In genomic region chr15:59691194-59691805, GRCh38 we compare ENCODE assay signal across 8 cellular contexts. TPM values are rescaled to one million over a fixed set of nuclear protein-coding genes. Genes with fewer than 3 reads are reported as not detected.
A peak's percentile ranks its signal among the peaks of the same experiment; 100 is the strongest.
DNase-seq lines count a peak whose midpoint lies in the region; ATAC-seq, FAIRE-seq and TF ChIP-seq lines count a peak whose summit lies in the region.

No MANE protein-coding gene starts in this region.

- no peaks in the 10 kb centered on the region for H3K9me2 ChIP-seq in PC-3 (replicated peaks; ENCODE audit: low read length)

- peaks cover 28% of the 10 kb centered on the region for H3K79me2 ChIP-seq in PC-3 (ENCODE audit: low read length)

- H3K9ac ChIP-seq in PC-3 (ENCODE audit: low read length): no peak overlapping the region

- DNase-seq in CD1c-positive myeloid dendritic cell (ENCODE audit: extremely low spot score): peak; percentile 82
- DNase-seq in PC-3: peak; percentile 61
- DNase-seq in amniotic stem cell (lab: John Stamatoyannopoulos, UW): peak; percentile 20
- peak; percentile 25 for DNase-seq in stimulated activated naive CD8-positive, alpha-beta T cell treated with anti-CD3 and anti-CD28 coated beads, Interleukin-15, Interleukin-2, amounts not matched to agents 100 U/mL and 50 U/mL, for 24 hours
- DNase-seq in NCI-H1930 (lab: John Stamatoyannopoulos, UW): no peak

- no peaks in the 10 kb centered on the region for H3K27me3 ChIP-seq in PC-3 (ENCODE audit: low read length)

- no peak overlapping the region for H2AFZ ChIP-seq in PC-3 (ENCODE audit: low read length)

- H3F3A ChIP-seq in PC-3 (ENCODE audit: low read length, unreplicated experiment): no peaks in the 10 kb centered on the region

- H3K4me3 ChIP-seq in HEK293 (ENCODE audit: low read depth, low read length) (no peak overlapping the region), PC-3 (ENCODE audit: low read length) (no peak overlapping the region)

- peak; percentile 93 for FAIRE-seq in islet of Langerhans (lab: Jason Lieb, UNC)

- intact Hi-C loops in PC-3 (cut with micrococcal nuclease): loop anchor here (1.0 to 5.0 kb wide), 3 partner anchors 34 to 635 kb away; no protein-coding TSS in a partner anchor

- H3K4me2 ChIP-seq in PC-3 (ENCODE audit: low read length): no peak overlapping the region

- CTCF ChIA-PET in HEK293 (lab: Yijun Ruan, JAX) (interaction anchor here (0.6 to 6.4 kb wide), 31 partner anchors 9 to 1417 kb away, joined by 3 to 64 read pairs (median 4); partner anchors contain the start of gene FOXB1), PC-3 (lab: Charles Lee) (interaction anchor here (0.6 to 1.5 kb wide), 7 partner anchors 16 to 1985 kb away, joined by 3 to 10 read pairs (median 7); partner anchors contain the start of gene POLR2M)

- POLR2A ChIA-PET in HEK293 (lab: Yijun Ruan, JAX): no interaction called here
- POLR2A ChIA-PET in PC-3 (lab: Charles Lee; ENCODE audit: unreplicated experiment): interaction anchor here (0.6 to 0.7 kb wide), 3 partner anchors 9 to 787 kb away, joined by 3 to 4 read pairs (median 4); no protein-coding TSS in a partner anchor

- peaks cover 0 to 2% of the 10 kb centered on the region in 2 experiments; a peak in 2 of 3 replicates for H3K36me3 ChIP-seq in HEK293 (ENCODE audit: control insufficient read depth in 2 of 2, insufficient read depth in 1 of 2, low read length in 2 of 2)
- H3K36me3 ChIP-seq in PC-3 (ENCODE audit: low read depth, low read length): no peaks in the 10 kb centered on the region

- H3K27ac ChIP-seq in HEK293 (ENCODE audit: extremely low read depth, low read depth, low read length): no peak overlapping the region
- no peak overlapping the region for H3K27ac ChIP-seq in PC-3 (ENCODE audit: low read length)

- TF ChIP-seq CTCF in HEK293 (tag by site-specific recombination; IDR thresholded peaks at IDR 0.05) (no peak), PC-3 (conservative IDR thresholded peaks at IDR 0.05; ENCODE audit: low read depth, low read length) (peak; percentile 68)

- no peak for ATAC-seq in PC-3
- ATAC-seq in stimulated activated naive CD8-positive, alpha-beta T cell treated with anti-CD3 and anti-CD28 coated beads, Interleukin-15, Interleukin-2, amounts not matched to agents 100 U/mL and 50 U/mL, for 24 hours: no peak
- no peak for ATAC-seq in HG02571 (IDR thresholded peaks at IDR 0.05; ENCODE audit: unreplicated experiment)

- H4K20me1 ChIP-seq in PC-3 (ENCODE audit: low read length): peaks cover 20% of the 10 kb centered on the region

- H3K4me1 ChIP-seq in HEK293 (ENCODE audit: control insufficient read depth, insufficient read depth, low read length) (no peaks in the 10 kb centered on the region), PC-3 (ENCODE audit: insufficient read depth, low read length) (peaks cover 12% of the 10 kb centered on the region)

- H3K9me3 ChIP-seq in HEK293 (ENCODE audit: control insufficient read depth, insufficient read depth, low read depth, low read length) (no peaks in the 10 kb centered on the region), PC-3 (ENCODE audit: low read length) (no peaks in the 10 kb centered on the region)

- BruUV-seq in PC-3 (replicated peaks; lab: Mats Ljungman, UMichigan): no TSS peak

TF ChIP-seq in HEK293, 187 proteins besides CTCF, POLR2A, EP300 and RAD21:
- TF ChIP-seq ZNF664 (tag by site-specific recombination; IDR thresholded peaks at IDR 0.05) (peak; percentile 76; the same call in 1 of the 2 replicates), ZSCAN30 (tag by site-specific recombination; IDR thresholded peaks at IDR 0.05) (no peak), ZNF654 (tag by site-specific recombination; IDR thresholded peaks at IDR 0.05; ENCODE audit: low read depth) (peak; percentile 74), GLI2 (tag by site-specific recombination; IDR thresholded peaks at IDR 0.05; ENCODE audit: borderline replicate concordance, low read depth) (no peak), ZNF701 (tag by site-specific recombination; IDR thresholded peaks at IDR 0.05) (no peak)

RNA-seq across cellular contexts. Expression of gene BNIP2, which starts 2.2 kb away (rescaled TPM):
- total RNA-seq in PC-3 (2014; rRNA removed): 46.1 and 63.4 TPM in 2 replicates

RNA-seq across cellular contexts. Expression of gene GTF2A2, which starts 34.0 kb away (rescaled TPM):
- total RNA-seq in PC-3 (2014; rRNA removed): 53.8 and 83.9 TPM in 2 replicates

Comparison
In these comparisons a context has a peak if more than half of its experiments do, and no peak if none do; other contexts are left out.
1. DNase-seq: peak in CD1c-positive myeloid dendritic cell (single experiment), PC-3 (single experiment), amniotic stem cell (single experiment) and stimulated activated naive CD8-positive, alpha-beta T cell treated with anti-CD3 and anti-CD28 coated beads, Interleukin-15, Interleukin-2, amounts not matched to agents 100 U/mL and 50 U/mL, for 24 hours (single experiment); none in NCI-H1930 (0 of 2).